ENCODE assay signal across 1 cellular context in the genomic region with DNA sequence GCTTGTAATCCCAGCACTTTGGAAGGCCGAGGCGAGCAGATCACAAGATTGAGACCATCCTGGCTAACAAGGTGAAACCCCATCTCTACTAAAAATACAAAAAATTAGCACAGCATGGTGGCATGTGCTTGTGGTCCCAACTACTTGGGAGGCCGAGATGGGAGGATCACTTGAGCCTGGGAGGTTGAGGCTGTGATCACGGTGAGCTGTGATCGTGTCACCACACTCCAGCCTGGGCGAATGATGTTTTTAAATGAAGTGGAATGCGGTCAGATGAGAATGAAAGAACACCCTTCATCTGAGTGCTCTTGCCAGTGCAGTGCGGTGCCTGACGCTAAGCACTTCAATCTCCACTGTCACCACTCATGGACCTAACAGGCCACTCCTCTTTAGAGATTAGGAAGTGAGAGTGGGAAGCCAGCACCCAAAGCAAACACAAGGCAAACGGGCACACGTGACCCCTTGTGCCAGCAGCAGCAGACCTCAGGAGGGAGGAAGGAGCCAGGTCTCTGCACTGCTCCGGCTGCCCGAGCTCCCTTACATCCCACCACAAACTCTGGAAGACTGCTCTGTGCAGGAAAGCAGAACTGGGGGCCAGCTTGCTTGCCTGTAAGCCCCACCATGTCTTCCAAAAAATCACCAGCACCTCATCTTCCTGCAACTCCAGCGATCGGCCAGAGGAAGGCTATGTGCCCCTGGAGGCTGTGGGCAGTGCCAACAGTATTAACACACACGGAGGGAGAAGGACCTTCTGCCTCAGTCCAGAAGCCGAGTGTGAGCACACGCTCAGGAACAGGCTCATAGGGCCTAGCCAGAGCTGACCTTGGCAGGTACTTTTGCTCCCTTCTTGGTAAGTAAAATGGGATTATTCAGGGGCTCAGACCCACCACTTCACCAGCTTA.
A peak's percentile ranks its signal among the peaks of the same experiment; 100 is the strongest.
TF ChIP-seq lines count a peak whose summit lies in the region.

No MANE protein-coding gene starts in this region.

TF ChIP-seq in HepG2, 621 proteins besides CTCF, POLR2A, EP300 and RAD21 (continued from another document and continues in another):
- TF ChIP-seq, protein P1, sequence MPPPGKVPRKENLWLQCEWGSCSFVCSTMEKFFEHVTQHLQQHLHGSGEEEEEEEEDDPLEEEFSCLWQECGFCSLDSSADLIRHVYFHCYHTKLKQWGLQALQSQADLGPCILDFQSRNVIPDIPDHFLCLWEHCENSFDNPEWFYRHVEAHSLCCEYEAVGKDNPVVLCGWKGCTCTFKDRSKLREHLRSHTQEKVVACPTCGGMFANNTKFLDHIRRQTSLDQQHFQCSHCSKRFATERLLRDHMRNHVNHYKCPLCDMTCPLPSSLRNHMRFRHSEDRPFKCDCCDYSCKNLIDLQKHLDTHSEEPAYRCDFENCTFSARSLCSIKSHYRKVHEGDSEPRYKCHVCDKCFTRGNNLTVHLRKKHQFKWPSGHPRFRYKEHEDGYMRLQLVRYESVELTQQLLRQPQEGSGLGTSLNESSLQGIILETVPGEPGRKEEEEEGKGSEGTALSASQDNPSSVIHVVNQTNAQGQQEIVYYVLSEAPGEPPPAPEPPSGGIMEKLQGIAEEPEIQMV (CRISPR knock-in tag; IDR thresholded peaks at IDR 0.05; ENCODE audit: low read depth): peak; percentile 59; the same call in 1 of the 2 replicates
- TF ChIP-seq ZNF430 (CRISPR knock-in tag; IDR thresholded peaks at IDR 0.05) (no peak), KDM2A (CRISPR knock-in tag; IDR thresholded peaks at IDR 0.05; ENCODE audit: borderline replicate concordance, low read depth) (peak; percentile 24; the same call in 1 of the 2 replicates), SP4 (CRISPR knock-in tag; IDR thresholded peaks at IDR 0.05) (0 out of 2 replicates have a peak, but pooled peaks have one; percentile 30), FOXA3 (CRISPR knock-in tag; IDR thresholded peaks at IDR 0.05) (peak; percentile 50), TEAD3 (CRISPR knock-in tag; optimal IDR thresholded peaks at IDR 0.05; ENCODE audit: borderline replicate concordance) (peak; percentile 62), KMT2B (CRISPR knock-in tag; IDR thresholded peaks at IDR 0.05) (0 out of 2 replicates have a peak, but pooled peaks have one; percentile 24), IKZF4 (CRISPR knock-in tag; IDR thresholded peaks at IDR 0.05; ENCODE audit: borderline replicate concordance, low read depth, not compliant biosample characterization) (no peak), KMT2A (CRISPR knock-in tag; IDR thresholded peaks at IDR 0.05) (peak; percentile 71), CBFB (CRISPR knock-in tag; IDR thresholded peaks at IDR 0.05) (0 out of 2 replicates have a peak, but pooled peaks have one; percentile 23), HNF4G (IDR thresholded peaks at IDR 0.05; ENCODE audit: borderline replicate concordance, low read depth, low read length) (no peak), HNF4G (CRISPR knock-in tag; IDR thresholded peaks at IDR 0.05; ENCODE audit: borderline replicate concordance, low read depth) (no peak), ZNF768 (CRISPR knock-in tag; IDR thresholded peaks at IDR 0.05) (no peak), ELF1 (CRISPR knock-in tag; IDR thresholded peaks at IDR 0.05) (peak; percentile 38; the same call in 1 of the 2 replicates), ARNTL (CRISPR knock-in tag; IDR thresholded peaks at IDR 0.05) (peak; percentile 78), SOX5 (CRISPR knock-in tag; IDR thresholded peaks at IDR 0.05; ENCODE audit: borderline replicate concordance) (peak; percentile 46; the same call in 1 of the 2 replicates), FOXA1 (IDR thresholded peaks at IDR 0.05) (no peak), FOXA1 (CRISPR knock-in tag; IDR thresholded peaks at IDR 0.05) (peak; percentile 80), SAP130 (CRISPR knock-in tag; IDR thresholded peaks at IDR 0.05; ENCODE audit: low read depth) (peak; percentile 77), MYNN (CRISPR knock-in tag; IDR thresholded peaks at IDR 0.05; ENCODE audit: low read depth) (peak; percentile 9; the same call in 1 of the 2 replicates), ZKSCAN5 (CRISPR knock-in tag; IDR thresholded peaks at IDR 0.05) (peak; percentile 90; the same call in 1 of the 2 replicates), PLRG1 (conservative IDR thresholded peaks at IDR 0.05) (no peak), TBX3 (IDR thresholded peaks at IDR 0.05; ENCODE audit: borderline replicate concordance) (peak; percentile 73; the same call in 1 of the 2 replicates), POLR2G (IDR thresholded peaks at IDR 0.05; ENCODE audit: low read depth, low read length) (peak; percentile 58), NFE2L1 (CRISPR knock-in tag; IDR thresholded peaks at IDR 0.05; ENCODE audit: borderline replicate concordance) (0 out of 2 replicates have a peak, but pooled peaks have one; percentile 17), SALL1 (CRISPR knock-in tag; IDR thresholded peaks at IDR 0.05) (peak; percentile 62; the same call in 1 of the 2 replicates), ATF1 (CRISPR knock-in tag; IDR thresholded peaks at IDR 0.05) (no peak), ZNF792 (CRISPR knock-in tag; IDR thresholded peaks at IDR 0.05) (peak; percentile 26; the same call in 1 of the 2 replicates), MZF1 (CRISPR knock-in tag; IDR thresholded peaks at IDR 0.05; ENCODE audit: borderline replicate concordance) (no peak), SP1 (IDR thresholded peaks at IDR 0.05) (no peak), SP1 (CRISPR knock-in tag; IDR thresholded peaks at IDR 0.05) (no peak), ZBTB7B (CRISPR knock-in tag; IDR thresholded peaks at IDR 0.05) (0 out of 2 replicates have a peak, but pooled peaks have one; percentile 23), RARA (CRISPR knock-in tag; IDR thresholded peaks at IDR 0.05) (0 out of 2 replicates have a peak, but pooled peaks have one; percentile 26), GATAD2A (CRISPR knock-in tag; IDR thresholded peaks at IDR 0.05) (peak; percentile 68), THAP11 (CRISPR knock-in tag; IDR thresholded peaks at IDR 0.05) (0 out of 2 replicates have a peak, but pooled peaks have one; percentile 20), KAT8 (CRISPR knock-in tag; IDR thresholded peaks at IDR 0.05) (peak; percentile 58; the same call in 1 of the 2 replicates)
- TF ChIP-seq, protein P2, sequence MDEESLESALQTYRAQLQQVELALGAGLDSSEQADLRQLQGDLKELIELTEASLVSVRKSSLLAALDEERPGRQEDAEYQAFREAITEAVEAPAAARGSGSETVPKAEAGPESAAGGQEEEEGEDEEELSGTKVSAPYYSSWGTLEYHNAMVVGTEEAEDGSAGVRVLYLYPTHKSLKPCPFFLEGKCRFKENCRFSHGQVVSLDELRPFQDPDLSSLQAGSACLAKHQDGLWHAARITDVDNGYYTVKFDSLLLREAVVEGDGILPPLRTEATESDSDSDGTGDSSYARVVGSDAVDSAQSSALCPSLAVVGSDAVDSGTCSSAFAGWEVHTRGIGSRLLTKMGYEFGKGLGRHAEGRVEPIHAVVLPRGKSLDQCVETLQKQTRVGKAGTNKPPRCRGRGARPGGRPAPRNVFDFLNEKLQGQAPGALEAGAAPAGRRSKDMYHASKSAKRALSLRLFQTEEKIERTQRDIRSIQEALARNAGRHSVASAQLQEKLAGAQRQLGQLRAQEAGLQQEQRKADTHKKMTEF (CRISPR knock-in tag; IDR thresholded peaks at IDR 0.05): peak; percentile 31; the same call in 1 of the 2 replicates
- TF ChIP-seq, protein P3, sequence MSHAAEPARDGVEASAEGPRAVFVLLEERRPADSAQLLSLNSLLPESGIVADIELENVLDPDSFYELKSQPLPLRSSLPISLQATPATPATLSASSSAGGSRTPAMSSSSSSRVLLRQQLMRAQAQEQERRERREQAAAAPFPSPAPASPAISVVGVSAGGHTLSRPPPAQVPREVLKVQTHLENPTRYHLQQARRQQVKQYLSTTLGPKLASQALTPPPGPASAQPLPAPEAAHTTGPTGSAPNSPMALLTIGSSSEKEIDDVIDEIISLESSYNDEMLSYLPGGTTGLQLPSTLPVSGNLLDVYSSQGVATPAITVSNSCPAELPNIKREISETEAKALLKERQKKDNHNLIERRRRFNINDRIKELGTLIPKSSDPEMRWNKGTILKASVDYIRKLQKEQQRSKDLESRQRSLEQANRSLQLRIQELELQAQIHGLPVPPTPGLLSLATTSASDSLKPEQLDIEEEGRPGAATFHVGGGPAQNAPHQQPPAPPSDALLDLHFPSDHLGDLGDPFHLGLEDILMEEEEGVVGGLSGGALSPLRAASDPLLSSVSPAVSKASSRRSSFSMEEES (CRISPR knock-in tag; IDR thresholded peaks at IDR 0.05): peak; percentile 75
- TF ChIP-seq, protein P4, sequence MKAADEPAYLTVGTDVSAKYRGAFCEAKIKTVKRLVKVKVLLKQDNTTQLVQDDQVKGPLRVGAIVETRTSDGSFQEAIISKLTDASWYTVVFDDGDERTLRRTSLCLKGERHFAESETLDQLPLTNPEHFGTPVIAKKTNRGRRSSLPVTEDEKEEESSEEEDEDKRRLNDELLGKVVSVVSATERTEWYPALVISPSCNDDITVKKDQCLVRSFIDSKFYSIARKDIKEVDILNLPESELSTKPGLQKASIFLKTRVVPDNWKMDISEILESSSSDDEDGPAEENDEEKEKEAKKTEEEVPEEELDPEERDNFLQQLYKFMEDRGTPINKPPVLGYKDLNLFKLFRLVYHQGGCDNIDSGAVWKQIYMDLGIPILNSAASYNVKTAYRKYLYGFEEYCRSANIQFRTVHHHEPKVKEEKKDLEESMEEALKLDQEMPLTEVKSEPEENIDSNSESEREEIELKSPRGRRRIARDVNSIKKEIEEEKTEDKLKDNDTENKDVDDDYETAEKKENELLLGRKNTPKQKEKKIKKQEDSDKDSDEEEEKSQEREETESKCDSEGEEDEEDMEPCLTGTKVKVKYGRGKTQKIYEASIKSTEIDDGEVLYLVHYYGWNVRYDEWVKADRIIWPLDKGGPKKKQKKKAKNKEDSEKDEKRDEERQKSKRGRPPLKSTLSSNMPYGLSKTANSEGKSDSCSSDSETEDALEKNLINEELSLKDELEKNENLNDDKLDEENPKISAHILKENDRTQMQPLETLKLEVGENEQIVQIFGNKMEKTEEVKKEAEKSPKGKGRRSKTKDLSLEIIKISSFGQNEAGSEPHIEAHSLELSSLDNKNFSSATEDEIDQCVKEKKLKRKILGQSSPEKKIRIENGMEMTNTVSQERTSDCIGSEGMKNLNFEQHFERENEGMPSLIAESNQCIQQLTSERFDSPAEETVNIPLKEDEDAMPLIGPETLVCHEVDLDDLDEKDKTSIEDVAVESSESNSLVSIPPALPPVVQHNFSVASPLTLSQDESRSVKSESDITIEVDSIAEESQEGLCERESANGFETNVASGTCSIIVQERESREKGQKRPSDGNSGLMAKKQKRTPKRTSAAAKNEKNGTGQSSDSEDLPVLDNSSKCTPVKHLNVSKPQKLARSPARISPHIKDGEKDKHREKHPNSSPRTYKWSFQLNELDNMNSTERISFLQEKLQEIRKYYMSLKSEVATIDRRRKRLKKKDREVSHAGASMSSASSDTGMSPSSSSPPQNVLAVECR (CRISPR knock-in tag; IDR thresholded peaks at IDR 0.05; ENCODE audit: borderline replicate concordance): peak; percentile 61; the same call in 1 of the 2 replicates
- TF ChIP-seq, protein P5, sequence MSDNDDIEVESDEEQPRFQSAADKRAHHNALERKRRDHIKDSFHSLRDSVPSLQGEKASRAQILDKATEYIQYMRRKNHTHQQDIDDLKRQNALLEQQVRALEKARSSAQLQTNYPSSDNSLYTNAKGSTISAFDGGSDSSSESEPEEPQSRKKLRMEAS (IDR thresholded peaks at IDR 0.05): peak; percentile 63
- TF ChIP-seq, protein P6, sequence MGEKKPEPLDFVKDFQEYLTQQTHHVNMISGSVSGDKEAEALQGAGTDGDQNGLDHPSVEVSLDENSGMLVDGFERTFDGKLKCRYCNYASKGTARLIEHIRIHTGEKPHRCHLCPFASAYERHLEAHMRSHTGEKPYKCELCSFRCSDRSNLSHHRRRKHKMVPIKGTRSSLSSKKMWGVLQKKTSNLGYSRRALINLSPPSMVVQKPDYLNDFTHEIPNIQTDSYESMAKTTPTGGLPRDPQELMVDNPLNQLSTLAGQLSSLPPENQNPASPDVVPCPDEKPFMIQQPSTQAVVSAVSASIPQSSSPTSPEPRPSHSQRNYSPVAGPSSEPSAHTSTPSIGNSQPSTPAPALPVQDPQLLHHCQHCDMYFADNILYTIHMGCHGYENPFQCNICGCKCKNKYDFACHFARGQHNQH (CRISPR knock-in tag; IDR thresholded peaks at IDR 0.05): 0 out of 2 replicates have a peak, but pooled peaks have one; percentile 19
- TF ChIP-seq, protein P7, sequence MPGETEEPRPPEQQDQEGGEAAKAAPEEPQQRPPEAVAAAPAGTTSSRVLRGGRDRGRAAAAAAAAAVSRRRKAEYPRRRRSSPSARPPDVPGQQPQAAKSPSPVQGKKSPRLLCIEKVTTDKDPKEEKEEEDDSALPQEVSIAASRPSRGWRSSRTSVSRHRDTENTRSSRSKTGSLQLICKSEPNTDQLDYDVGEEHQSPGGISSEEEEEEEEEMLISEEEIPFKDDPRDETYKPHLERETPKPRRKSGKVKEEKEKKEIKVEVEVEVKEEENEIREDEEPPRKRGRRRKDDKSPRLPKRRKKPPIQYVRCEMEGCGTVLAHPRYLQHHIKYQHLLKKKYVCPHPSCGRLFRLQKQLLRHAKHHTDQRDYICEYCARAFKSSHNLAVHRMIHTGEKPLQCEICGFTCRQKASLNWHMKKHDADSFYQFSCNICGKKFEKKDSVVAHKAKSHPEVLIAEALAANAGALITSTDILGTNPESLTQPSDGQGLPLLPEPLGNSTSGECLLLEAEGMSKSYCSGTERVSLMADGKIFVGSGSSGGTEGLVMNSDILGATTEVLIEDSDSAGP (CRISPR knock-in tag; IDR thresholded peaks at IDR 0.05; ENCODE audit: borderline replicate concordance): peak; percentile 41; the same call in 1 of the 2 replicates
- TF ChIP-seq, protein P8, sequence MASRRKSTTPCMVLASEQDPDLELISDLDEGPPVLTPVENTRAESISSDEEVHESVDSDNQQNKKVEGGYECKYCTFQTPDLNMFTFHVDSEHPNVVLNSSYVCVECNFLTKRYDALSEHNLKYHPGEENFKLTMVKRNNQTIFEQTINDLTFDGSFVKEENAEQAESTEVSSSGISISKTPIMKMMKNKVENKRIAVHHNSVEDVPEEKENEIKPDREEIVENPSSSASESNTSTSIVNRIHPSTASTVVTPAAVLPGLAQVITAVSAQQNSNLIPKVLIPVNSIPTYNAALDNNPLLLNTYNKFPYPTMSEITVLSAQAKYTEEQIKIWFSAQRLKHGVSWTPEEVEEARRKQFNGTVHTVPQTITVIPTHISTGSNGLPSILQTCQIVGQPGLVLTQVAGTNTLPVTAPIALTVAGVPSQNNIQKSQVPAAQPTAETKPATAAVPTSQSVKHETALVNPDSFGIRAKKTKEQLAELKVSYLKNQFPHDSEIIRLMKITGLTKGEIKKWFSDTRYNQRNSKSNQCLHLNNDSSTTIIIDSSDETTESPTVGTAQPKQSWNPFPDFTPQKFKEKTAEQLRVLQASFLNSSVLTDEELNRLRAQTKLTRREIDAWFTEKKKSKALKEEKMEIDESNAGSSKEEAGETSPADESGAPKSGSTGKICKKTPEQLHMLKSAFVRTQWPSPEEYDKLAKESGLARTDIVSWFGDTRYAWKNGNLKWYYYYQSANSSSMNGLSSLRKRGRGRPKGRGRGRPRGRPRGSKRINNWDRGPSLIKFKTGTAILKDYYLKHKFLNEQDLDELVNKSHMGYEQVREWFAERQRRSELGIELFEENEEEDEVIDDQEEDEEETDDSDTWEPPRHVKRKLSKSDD (CRISPR knock-in tag; IDR thresholded peaks at IDR 0.05; ENCODE audit: low read depth): 0 out of 2 replicates have a peak, but pooled peaks have one; percentile 32
- TF ChIP-seq, protein P9, sequence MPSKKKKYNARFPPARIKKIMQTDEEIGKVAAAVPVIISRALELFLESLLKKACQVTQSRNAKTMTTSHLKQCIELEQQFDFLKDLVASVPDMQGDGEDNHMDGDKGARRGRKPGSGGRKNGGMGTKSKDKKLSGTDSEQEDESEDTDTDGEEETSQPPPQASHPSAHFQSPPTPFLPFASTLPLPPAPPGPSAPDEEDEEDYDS (CRISPR knock-in tag; IDR thresholded peaks at IDR 0.05): 0 out of 2 replicates have a peak, but pooled peaks have one; percentile 10
